In the genomic region with DNA sequence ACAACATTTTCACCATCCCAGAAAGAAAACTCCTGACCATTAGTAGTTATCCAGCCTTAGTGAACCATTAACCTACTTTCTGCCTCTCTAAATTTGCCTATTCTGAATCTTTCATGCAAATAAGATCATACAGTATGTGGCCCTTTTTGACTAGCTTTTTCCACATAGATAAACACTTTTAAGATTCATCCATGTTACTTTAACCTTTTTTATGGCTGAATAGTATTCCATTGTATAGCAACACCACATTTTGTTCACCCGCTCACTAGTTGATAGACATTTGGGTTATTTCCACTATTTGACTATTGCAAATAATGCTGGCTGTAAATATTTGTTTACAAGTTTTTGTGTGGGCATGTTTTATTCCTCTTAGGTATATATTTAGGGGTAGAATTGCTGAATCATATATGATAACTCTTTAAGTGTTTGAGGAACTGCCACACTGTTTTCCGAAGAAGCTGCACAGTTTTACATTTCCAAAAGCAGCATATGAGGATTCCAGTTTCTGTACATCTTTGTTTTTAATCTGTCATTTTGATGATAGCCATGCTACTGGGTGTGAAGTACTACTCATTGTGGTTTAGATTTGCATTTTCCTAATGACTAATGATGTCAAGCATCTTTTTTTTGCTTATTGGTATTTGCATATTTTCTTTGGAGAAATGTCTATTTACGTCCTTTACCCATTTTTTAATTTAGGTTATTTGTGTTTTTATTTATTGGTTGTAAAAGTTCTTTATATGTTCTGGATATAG, we compare ENCODE assay signal across 17 cellular contexts.
"Had no signal": no experiment of that assay in that cellular context is flagged by ENCODE, and none has a peak within 500 bp of the region (broad histone marks: within the 10 kb centered on the region; RNA-seq: fewer than 3 reads in every experiment).

No MANE protein-coding gene starts in this region.

- ATAC-seq: heart left ventricle; mucosa of descending colon; naive thymus-derived CD8-positive, alpha-beta T cell; sciatic nerve; upper lobe of right lung had no signal

- H3K9me3 ChIP-seq: colonic mucosa, esophagus squamous epithelium, mucosa of descending colon, neutrophil, tibial nerve, upper lobe of right lung, vagina had no signal

- H3K27ac ChIP-seq: colonic mucosa, esophagus squamous epithelium, heart left ventricle, neutrophil, tibial nerve, upper lobe of right lung, vagina had no signal

- H3K27ac Mint-ChIP-seq: naive thymus-derived CD8-positive, alpha-beta T cell had no signal

- H3K4me3 ChIP-seq: colonic mucosa, esophagus squamous epithelium, heart left ventricle, mucosa of descending colon, tibial nerve, upper lobe of right lung, vagina had no signal

- H3K27me3 Mint-ChIP-seq: naive thymus-derived CD8-positive, alpha-beta T cell had no signal

- H3K4me3 Mint-ChIP-seq: naive thymus-derived CD8-positive, alpha-beta T cell had no signal

- H3K4me1 ChIP-seq: colonic mucosa, esophagus squamous epithelium, upper lobe of right lung, vagina had no signal

- DNase-seq: colonic mucosa; dermis blood vessel endothelial cell; esophagus squamous epithelium; foreskin melanocyte; heart left ventricle; hypothalamus; kidney glomerular epithelial cell; mucosa of descending colon; naive thymus-derived CD8-positive, alpha-beta T cell; stimulated activated CD4-positive, alpha-beta T cell treated with anti-CD3 and anti-CD28 coated beads, Interleukin-2, amount 100 ng/mL, for 24 hours; stimulated activated CD4-positive, alpha-beta T cell treated with anti-CD3 and anti-CD28 coated beads, Interleukin-4, amount 100 ng/mL, for 4 hours; stimulated activated naive CD4-positive, alpha-beta T cell; upper lobe of right lung had no signal

- H3K36me3 ChIP-seq: colonic mucosa, upper lobe of right lung, vagina had no signal

- H3K27me3 ChIP-seq: colonic mucosa, esophagus squamous epithelium, heart left ventricle, neutrophil, tibial nerve, upper lobe of right lung, vagina had no signal
